In the genomic region with DNA sequence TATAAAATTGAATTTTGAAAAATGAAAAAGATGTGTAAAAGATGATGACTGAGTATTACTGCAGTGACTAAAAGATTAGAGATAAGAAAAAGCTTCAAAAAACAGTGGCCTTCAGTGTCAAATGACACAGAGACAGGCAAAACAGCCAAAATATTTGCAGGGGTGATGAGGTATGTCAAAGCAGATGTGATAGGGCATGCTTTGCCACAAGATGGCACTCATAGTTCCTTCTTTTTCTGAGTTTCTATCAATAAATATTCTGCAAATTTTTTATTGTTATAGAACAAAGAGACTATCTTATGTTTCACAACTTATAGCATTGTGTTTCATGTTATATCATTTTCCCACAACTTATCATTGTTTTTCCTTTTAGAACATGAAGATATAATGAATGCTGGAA, we compare ENCODE assay signal across 10 cellular contexts.
DNase-seq lines count a peak whose midpoint lies in the region; ATAC-seq and TF ChIP-seq lines count a peak whose summit lies in the region.
"Had no signal": no experiment of that assay in that cellular context is flagged by ENCODE, and none has a peak within 500 bp of the region (broad histone marks: within the 10 kb centered on the region; RNA-seq: fewer than 3 reads in every experiment).

No MANE protein-coding gene starts in this region.

- H3K4me1 ChIP-seq in heart right ventricle: no peaks in the 10 kb centered on the region
- no peaks in the 10 kb centered on the region for H3K4me1 ChIP-seq in NT2/D1 (ENCODE audit: insufficient read depth, insufficient read length)
- H3K4me1 ChIP-seq in upper lobe of right lung: no peaks in the 10 kb centered on the region

- H3K27me3 ChIP-seq in heart right ventricle (peaks cover 0 to 4% (median 0%) of the 10 kb centered on the region in 7 donors), NT2/D1 (ENCODE audit: insufficient read depth, insufficient read length) (no peaks in the 10 kb centered on the region), upper lobe of right lung (no peaks in the 10 kb centered on the region)

- intact Hi-C loops in heart right ventricle (cut with DNase I) (no loop called here), cardiac septum (cut with DNase I) (no loop called here), upper lobe of right lung (cut with DNase I) (no loop called here)

- no peak overlapping the region for H3K9ac ChIP-seq in NT2/D1 (ENCODE audit: insufficient read length, low read depth)

- no peak for DNase-seq in heart right ventricle
- DNase-seq in cardiac septum (ENCODE audit: low spot score): no peak
- peak; percentile 1 for DNase-seq in NT2/D1 (ENCODE audit: low read depth, low spot score)
- peak; percentile 27 for DNase-seq in epithelial cell of esophagus (ENCODE audit: low read depth)
- DNase-seq in upper lobe of right lung: no peak
- DNase-seq in NOMO-1 treated with DMSO at 0.1 percent for 48 hours (lab: John Stamatoyannopoulos, UW; ENCODE audit: unreplicated experiment): no peak
- DNase-seq: activated CD8-positive, alpha-beta memory T cell treated with anti-CD3 and anti-CD28 coated beads, Interleukin-2, amount 10 ng/mL, durations not matched to agents 7 days and 5 days; NCI-H226 had no signal

- no peak overlapping the region for H3K27ac ChIP-seq in heart right ventricle
- H3K27ac ChIP-seq in upper lobe of right lung: no peak overlapping the region

- H3K36me3 ChIP-seq in heart right ventricle (no peaks in the 10 kb centered on the region), NT2/D1 (ENCODE audit: insufficient read depth, insufficient read length, low read length) (no peaks in the 10 kb centered on the region), upper lobe of right lung (no peaks in the 10 kb centered on the region)

- TF ChIP-seq CTCF in heart right ventricle (IDR thresholded peaks at IDR 0.05) (peak in 7 of 9 donors; percentile 6 to 36 (median 26)), epithelial cell of esophagus (IDR thresholded peaks at IDR 0.05; ENCODE audit: insufficient read depth, low read depth, low read length, missing control alignments) (peak; percentile 42), upper lobe of right lung (IDR thresholded peaks at IDR 0.05) (peak; percentile 24)

- H3K9me3 ChIP-seq in heart right ventricle: no peaks in the 10 kb centered on the region
- no peaks in the 10 kb centered on the region for H3K9me3 ChIP-seq in NT2/D1 (ENCODE audit: insufficient read depth, low read length)
- H3K9me3 ChIP-seq in upper lobe of right lung: no peaks in the 10 kb centered on the region

- no peak for ATAC-seq in heart right ventricle
- ATAC-seq in upper lobe of right lung: no peak
- ATAC-seq in HG02885 (IDR thresholded peaks at IDR 0.05; ENCODE audit: poor library complexity, unreplicated experiment): no peak
- no peak for ATAC-seq in GM18858 (IDR thresholded peaks at IDR 0.05; ENCODE audit: unreplicated experiment)
- ATAC-seq: activated CD8-positive, alpha-beta memory T cell treated with anti-CD3 and anti-CD28 coated beads, Interleukin-2, amount 10 ng/mL, durations not matched to agents 7 days and 5 days had no signal

- H3K4me3 ChIP-seq in heart right ventricle (no peak overlapping the region), NT2/D1 (ENCODE audit: insufficient read length, low read depth) (no peak overlapping the region), epithelial cell of esophagus (ENCODE audit: low read length) (no peak overlapping the region), upper lobe of right lung (no peak overlapping the region)

Comparison
In these comparisons a context has a peak if more than half of its experiments do, and no peak if none do; other contexts are left out.
1. DNase-seq: peak in NT2/D1 (single experiment) and epithelial cell of esophagus (single experiment); none in heart right ventricle (0 of 2), cardiac septum (single experiment), upper lobe of right lung (single experiment) and NOMO-1 treated with DMSO at 0.1 percent for 48 hours (single experiment).
2. Peak in every context shown above with its lines, with median percentiles within 50 percentile points of each other: CTCF ChIP-seq.